ENCODE assay signal across 8 cellular contexts in the genomic region with DNA sequence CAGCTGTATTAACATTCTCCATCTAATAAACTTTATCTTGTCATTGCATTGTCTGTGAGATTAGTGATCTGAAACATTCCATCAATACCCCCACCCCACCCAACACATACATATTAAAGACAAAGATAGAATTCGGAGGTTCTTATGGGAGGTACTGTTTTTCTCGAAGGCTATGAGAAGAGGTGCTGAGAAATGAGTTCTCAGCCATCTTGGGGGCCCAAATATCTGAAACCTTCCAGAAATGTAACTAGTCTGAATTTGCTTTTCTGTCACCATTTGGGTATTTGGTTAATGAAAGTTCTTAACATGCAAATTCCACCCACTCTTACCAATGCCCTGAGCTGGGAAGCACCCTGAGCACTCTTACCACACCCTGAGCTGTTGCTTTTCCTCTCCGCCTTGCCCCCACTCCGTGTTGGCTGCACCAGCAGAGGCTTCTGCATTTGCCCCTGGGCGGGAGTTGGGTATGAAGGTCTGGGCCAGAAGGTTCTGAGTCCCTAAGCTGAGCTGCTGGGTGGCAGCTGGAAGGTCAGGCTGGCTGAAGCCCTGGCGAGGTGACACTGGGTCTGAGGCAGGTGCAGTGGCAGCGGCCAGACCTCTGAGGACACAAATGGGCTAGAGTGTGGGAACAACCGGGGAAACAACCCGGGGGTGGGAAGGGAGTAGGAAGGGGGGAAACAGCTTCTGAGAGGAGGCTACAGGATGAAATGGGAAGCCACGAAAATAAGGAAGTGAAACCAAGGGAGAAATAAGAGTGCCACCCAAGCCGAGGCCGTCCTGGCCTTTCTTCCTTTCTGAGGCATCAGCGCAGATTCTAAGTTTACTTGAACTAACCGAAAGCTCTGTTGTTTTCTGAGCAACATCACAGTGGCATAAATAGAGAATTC. TPM values are rescaled to one million over a fixed set of nuclear protein-coding genes. Genes with fewer than 3 reads are reported as not detected.
DNase-seq lines count a peak whose midpoint lies in the region; ATAC-seq lines count a peak whose summit lies in the region.

No MANE protein-coding gene starts in this region.

- no peak overlapping the region for H3K27ac ChIP-seq in right cardiac atrium (ENCODE audit: low read length)

- peaks cover 2% of the 10 kb centered on the region for H3K9me3 ChIP-seq in right cardiac atrium (ENCODE audit: control insufficient read depth, low read length)

- H3K27me3 ChIP-seq in right cardiac atrium (ENCODE audit: control insufficient read depth, insufficient read depth): no peaks in the 10 kb centered on the region

- intact Hi-C loops in right cardiac atrium (cut with DNase I): no loop called here

- WGBS in right cardiac atrium: 71% methylated on average over 14 of the region's 14 CpGs

- ATAC-seq in HG02885 (IDR thresholded peaks at IDR 0.05; ENCODE audit: poor library complexity, unreplicated experiment) (peak; percentile 88), right cardiac atrium (peak; percentile 61 to 65)

- DNase-seq in activated gamma-delta T cell treated with Interleukin-2 at 50 U/mL for 16 hours (peak; percentile 8), activated gamma-delta T cell (lab: John Stamatoyannopoulos, UW) (no peak), SIG-M5 (lab: John Stamatoyannopoulos, UW) (peak; percentile 54), right cardiac atrium (peak; percentile 37 to 76 (median 67)), DMS114 treated with DMSO at 0.1 percent for 48 hours (lab: John Stamatoyannopoulos, UW; ENCODE audit: unreplicated experiment) (no peak), NCI-H446 (lab: John Stamatoyannopoulos, UW) (no peak), HUDEP-2 (lab: John Stamatoyannopoulos, UW; ENCODE audit: unreplicated experiment in 76 of 76) (no peak)

- no peak overlapping the region for H3K4me3 ChIP-seq in right cardiac atrium (ENCODE audit: low read length)

- peaks cover 2% of the 10 kb centered on the region for H3K4me1 ChIP-seq in right cardiac atrium (ENCODE audit: control insufficient read depth, insufficient read depth, low read length)

RNA-seq across cellular contexts. Expression of a gene that starts 26.4 kb away (rescaled TPM):
- 10 to 100 TPM; 21.9 to 32.6 (median 28.2) TPM for total RNA-seq in right cardiac atrium
- polyA plus RNA-seq in right cardiac atrium: 63.8 TPM

RNA-seq across cellular contexts. Expression of a gene that starts 28.4 kb away (rescaled TPM):
- 10 to 100 TPM in 3 of 4 donors, 1 to 10 TPM in 1; 9.0 to 16.1 (median 12.2) TPM for total RNA-seq in right cardiac atrium
- polyA plus RNA-seq in right cardiac atrium: 3.0 TPM

RNA-seq across cellular contexts. Expression of a gene that starts 39.5 kb away (rescaled TPM):
- 10 to 100 TPM in 3 of 4 donors, 1 to 10 TPM in 1; 9.5 to 13.0 (median 11.3) TPM for total RNA-seq in right cardiac atrium
- polyA plus RNA-seq in right cardiac atrium: 5.3 TPM

Comparison
In these comparisons a context has a peak if more than half of its experiments do, and no peak if none do; other contexts are left out.
1. DNase-seq: peak in activated gamma-delta T cell treated with Interleukin-2 at 50 U/mL for 16 hours (single experiment), SIG-M5 (single experiment) and right cardiac atrium (3 of 3); none in activated gamma-delta T cell (single experiment), DMS114 treated with DMSO at 0.1 percent for 48 hours (single experiment), NCI-H446 (0 of 2) and HUDEP-2 (0 of 76).